Comparison of ENCODE assay signal across 22 cellular contexts in the genomic region with DNA sequence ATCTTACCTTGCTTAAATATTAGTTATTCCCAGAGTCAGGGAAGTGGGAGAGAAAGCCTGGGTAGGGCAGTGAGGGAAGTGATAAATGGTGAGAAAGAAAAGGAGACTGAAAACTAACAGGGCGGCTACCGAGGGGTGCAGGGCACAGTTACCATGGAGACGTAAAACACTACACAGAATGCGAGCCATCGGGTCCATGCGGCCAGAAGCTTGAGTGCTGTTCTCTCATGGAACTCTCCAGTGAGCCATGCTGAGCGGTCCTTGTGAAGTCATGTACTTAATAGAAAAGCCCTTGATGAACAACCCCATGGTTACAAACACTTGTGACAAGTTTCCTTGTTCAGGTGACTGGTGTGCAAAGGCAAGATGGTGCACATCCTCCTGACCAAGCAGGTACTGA. TPM values are rescaled to one million over a fixed set of nuclear protein-coding genes. Genes with fewer than 3 reads are reported as not detected.
DNase-seq lines count a peak whose midpoint lies in the region; ATAC-seq, FAIRE-seq and TF ChIP-seq lines count a peak whose summit lies in the region.
"Had no signal": no experiment of that assay in that cellular context is flagged by ENCODE, and none has a peak within 500 bp of the region (broad histone marks: within the 10 kb centered on the region; RNA-seq: fewer than 3 reads in every experiment).

No MANE protein-coding gene starts in this region.

- no peak for TF ChIP-seq EP300 in stomach (IDR thresholded peaks at IDR 0.05)

- no peak overlapping the region for H3K4me3 Mint-ChIP-seq in activated naive CD4-positive, alpha-beta T cell treated with anti-CD3 and anti-CD28 coated beads for 36 hours
- H3K4me3 Mint-ChIP-seq in stimulated activated memory B cell treated with anti-CD40 and anti-IgM and Interleukin-4, amounts not matched to agents 10 μg/mL and 1 μg/mL and 100 μg/mL, for 72 hours, result no peak overlapping the region
- H3K4me3 Mint-ChIP-seq: CD4-positive, CD25-positive, alpha-beta regulatory T cell; GM23338 had no signal

- H3K27ac Mint-ChIP-seq in activated naive CD4-positive, alpha-beta T cell treated with anti-CD3 and anti-CD28 coated beads for 36 hours, result peak overlapping the region; percentile 13
- no peak overlapping the region for H3K27ac Mint-ChIP-seq in stimulated activated memory B cell treated with anti-CD40 and anti-IgM and Interleukin-4, amounts not matched to agents 10 μg/mL and 1 μg/mL and 100 μg/mL, for 72 hours
- H3K27ac Mint-ChIP-seq: GM23338 had no signal

- H3K4me3 ChIP-seq in OCI-LY7 (ENCODE audit: low read depth, low read length, poor library complexity, severe bottlenecking) (no peak overlapping the region), endothelial cell of umbilical vein (replicated peaks in 1 of 3; ENCODE audit: insufficient read depth in 1 of 3, low read depth in 1 of 3, low read length in 3 of 3) (no peak overlapping the region), stomach (no peak overlapping the region), osteoblast (ENCODE audit: insufficient read depth, low read length) (no peak overlapping the region)
- H3K4me3 ChIP-seq: GM23338 had no signal

- no peaks in the 10 kb centered on the region for H3K79me2 ChIP-seq in OCI-LY7 (ENCODE audit: insufficient read depth, low read depth, low read length)
- H3K79me2 ChIP-seq in endothelial cell of umbilical vein (ENCODE audit: control insufficient read depth, insufficient read depth, low read length), result no peaks in the 10 kb centered on the region
- no peaks in the 10 kb centered on the region for H3K79me2 ChIP-seq in osteoblast (ENCODE audit: insufficient read depth, low read length)

- TF ChIP-seq CTCF in OCI-LY7 (conservative IDR thresholded peaks at IDR 0.05; ENCODE audit: low read length) (no peak), endothelial cell of umbilical vein (IDR thresholded peaks at IDR 0.05; ENCODE audit: extremely low read depth in 1 of 2, insufficient read depth in 1 of 2, low read depth in 1 of 2, low read length in 2 of 2) (no peak), stomach (IDR thresholded peaks at IDR 0.05) (no peak), omental fat pad (IDR thresholded peaks at IDR 0.05) (no peak), osteoblast (IDR thresholded peaks at IDR 0.05; ENCODE audit: extremely low read depth, low read depth, low read length) (no peak)

- H3K9me3 ChIP-seq in OCI-LY7 (ENCODE audit: low read length) (no peaks in the 10 kb centered on the region), endothelial cell of umbilical vein (replicated peaks; ENCODE audit: control insufficient read depth, insufficient read depth, low read length) (no peaks in the 10 kb centered on the region), stomach (no peaks in the 10 kb centered on the region), osteoblast (ENCODE audit: low read depth, low read length) (no peaks in the 10 kb centered on the region)
- H3K9me3 ChIP-seq: BE2C, Caco-2 had no signal

- no peaks in the 10 kb centered on the region for H3K9me3 Mint-ChIP-seq in activated naive CD4-positive, alpha-beta T cell treated with anti-CD3 and anti-CD28 coated beads for 36 hours
- H3K9me3 Mint-ChIP-seq in stimulated activated memory B cell treated with anti-CD40 and anti-IgM and Interleukin-4, amounts not matched to agents 10 μg/mL and 1 μg/mL and 100 μg/mL, for 72 hours, result no peaks in the 10 kb centered on the region
- H3K9me3 Mint-ChIP-seq: CD4-positive, CD25-positive, alpha-beta regulatory T cell; GM23338 had no signal

- H3K9me2 ChIP-seq in OCI-LY7 (ENCODE audit: insufficient read depth, low read length), result no peaks in the 10 kb centered on the region

- H3K4me2 ChIP-seq in OCI-LY7 (ENCODE audit: low read length), result no peak overlapping the region
- H3K4me2 ChIP-seq in endothelial cell of umbilical vein (ENCODE audit: insufficient read depth, low read length), result no peak overlapping the region
- no peak overlapping the region for H3K4me2 ChIP-seq in osteoblast (ENCODE audit: insufficient read depth, low read length)
- H3K4me2 ChIP-seq: GM23338 had no signal

- H4K20me1 ChIP-seq in OCI-LY7 (ENCODE audit: insufficient read depth, low read length) (no peaks in the 10 kb centered on the region), endothelial cell of umbilical vein (replicated peaks; ENCODE audit: control insufficient read depth, extremely low read depth, insufficient read depth, low read length) (no peaks in the 10 kb centered on the region), osteoblast (ENCODE audit: insufficient read depth, low read length) (no peaks in the 10 kb centered on the region)

- TF ChIP-seq POLR2A in endothelial cell of umbilical vein (IDR thresholded peaks at IDR 0.05; ENCODE audit: low read depth, low read length) (no peak), stomach (IDR thresholded peaks at IDR 0.05) (no peak)

- H3K36me3 Mint-ChIP-seq in activated naive CD4-positive, alpha-beta T cell treated with anti-CD3 and anti-CD28 coated beads for 36 hours (ENCODE audit: low read depth), result peaks cover 28% of the 10 kb centered on the region
- peaks cover 57% of the 10 kb centered on the region for H3K36me3 Mint-ChIP-seq in stimulated activated memory B cell treated with anti-CD40 and anti-IgM and Interleukin-4, amounts not matched to agents 10 μg/mL and 1 μg/mL and 100 μg/mL, for 72 hours

- H3K4me1 ChIP-seq in OCI-LY7 (ENCODE audit: insufficient read depth, low read length, poor library complexity, severe bottlenecking), result no peaks in the 10 kb centered on the region
- no peaks in the 10 kb centered on the region for H3K4me1 ChIP-seq in endothelial cell of umbilical vein (ENCODE audit: control insufficient read depth, extremely low read depth, insufficient read depth, low read length)
- H3K4me1 ChIP-seq in stomach, result peaks cover 11 to 18% (median 16%) of the 10 kb centered on the region in 4 donors
- peaks cover 10% of the 10 kb centered on the region for H3K4me1 ChIP-seq in osteoblast (ENCODE audit: insufficient read depth, low read length)

- H2AFZ ChIP-seq in OCI-LY7 (ENCODE audit: low read length), result no peak overlapping the region
- no peak overlapping the region for H2AFZ ChIP-seq in endothelial cell of umbilical vein (ENCODE audit: low read depth, low read length)
- H2AFZ ChIP-seq in osteoblast (ENCODE audit: low read length), result no peak overlapping the region
- H2AFZ ChIP-seq: GM23338 had no signal

- H3K27ac ChIP-seq in OCI-LY7 (ENCODE audit: low read depth, low read length, poor library complexity, severe bottlenecking), result no peak overlapping the region
- no peak overlapping the region for H3K27ac ChIP-seq in endothelial cell of umbilical vein (ENCODE audit: insufficient read depth, low read depth, low read length)
- no peak overlapping the region for H3K27ac ChIP-seq in stomach
- no peak overlapping the region for H3K27ac ChIP-seq in osteoblast (ENCODE audit: low read depth, low read length)

- DNase-seq in activated naive CD4-positive, alpha-beta T cell treated with anti-CD3 and anti-CD28 coated beads for 36 hours, result no peak
- no peak for DNase-seq in activated naive CD4-positive, alpha-beta T cell (lab: John Stamatoyannopoulos, UW)
- DNase-seq in OCI-LY7 (ENCODE audit: low spot score) (no peak), endothelial cell of umbilical vein (ENCODE audit: low read depth, low spot score) (no peak), stomach (peak; percentile 18), omental fat pad (ENCODE audit: low spot score) (no peak), osteoblast (ENCODE audit: insufficient read length, low spot score, missing footprints) (no peak)
- DNase-seq: BE2C; Caco-2; CD4-positive, CD25-positive, alpha-beta regulatory T cell; GF-D8; HCEC 1CT; Kasumi-1; MM.1S; NCI-H1092; NCI-H146; NK-92 treated with Interleukin-12 subunit alpha and Interleukin-12 subunit beta, amount 100 ng/mL, for 24 hours had no signal

- H3K4me1 Mint-ChIP-seq in activated naive CD4-positive, alpha-beta T cell treated with anti-CD3 and anti-CD28 coated beads for 36 hours (ENCODE audit: low read depth), result no peaks in the 10 kb centered on the region
- no peaks in the 10 kb centered on the region for H3K4me1 Mint-ChIP-seq in stimulated activated memory B cell treated with anti-CD40 and anti-IgM and Interleukin-4, amounts not matched to agents 10 μg/mL and 1 μg/mL and 100 μg/mL, for 72 hours
- H3K4me1 Mint-ChIP-seq: CD4-positive, CD25-positive, alpha-beta regulatory T cell had no signal

- TSS peak; percentile 49 for BruUV-seq in OCI-LY7 (replicated peaks; lab: Mats Ljungman, UMichigan)
- BruUV-seq in endothelial cell of umbilical vein (replicated peaks; lab: Mats Ljungman, UMichigan), result TSS peak; percentile 20

- no peak for FAIRE-seq in endothelial cell of umbilical vein (lab: Jason Lieb, UNC)

- WGBS in stomach, 5 donors, result 81 to 87% (median 86%) methylated on average over 7 of the region's 7 CpGs

- dilution Hi-C loops in endothelial cell of umbilical vein (cut with MboI; ENCODE audit: extremely low pct_ligation_motif_present, low sequenced_read_pairs), result no loop called here

- POLR2A ChIA-PET in OCI-LY7 (lab: Charles Lee) (no interaction called here), endothelial cell of umbilical vein (lab: Charles Lee) (no interaction called here)

- CTCF ChIA-PET in activated naive CD4-positive, alpha-beta T cell treated with anti-CD3 and anti-CD28 coated beads for 36 hours (lab: Charles Lee), result no interaction called here
- CTCF ChIA-PET in OCI-LY7 (lab: Charles Lee; ENCODE audit: unreplicated experiment) (no interaction called here), endothelial cell of umbilical vein (lab: Charles Lee) (no interaction called here)

- no peak for ATAC-seq in omental fat pad (ENCODE audit: low FRiP score)
- no peak for ATAC-seq in stimulated activated memory B cell treated with anti-CD40 and anti-IgM and Interleukin-4, amounts not matched to agents 10 μg/mL and 1 μg/mL and 100 μg/mL, for 72 hours
- ATAC-seq: GM23338 had no signal

- no peaks in the 10 kb centered on the region for H3K9me1 ChIP-seq in endothelial cell of umbilical vein (replicated peaks; ENCODE audit: control insufficient read depth, extremely low read depth, insufficient read depth, low read length)

- no peaks in the 10 kb centered on the region for H3K27me3 Mint-ChIP-seq in activated naive CD4-positive, alpha-beta T cell treated with anti-CD3 and anti-CD28 coated beads for 36 hours (ENCODE audit: low read depth)
- no peaks in the 10 kb centered on the region for H3K27me3 Mint-ChIP-seq in stimulated activated memory B cell treated with anti-CD40 and anti-IgM and Interleukin-4, amounts not matched to agents 10 μg/mL and 1 μg/mL and 100 μg/mL, for 72 hours
- H3K27me3 Mint-ChIP-seq: CD4-positive, CD25-positive, alpha-beta regulatory T cell had no signal

- H3K36me3 ChIP-seq in OCI-LY7 (ENCODE audit: insufficient read depth, low read length) (peaks cover 60% of the 10 kb centered on the region), endothelial cell of umbilical vein (ENCODE audit: control insufficient read depth in 2 of 2, extremely low read depth in 1 of 2, insufficient read depth in 2 of 2, low read length in 2 of 2) (peaks cover 17 to 57% of the 10 kb centered on the region in 2 experiments), stomach (peaks cover 60 to 69% (median 67%) of the 10 kb centered on the region in 4 donors), osteoblast (ENCODE audit: insufficient read depth, low read length) (peaks cover 63% of the 10 kb centered on the region)

- H3K9ac ChIP-seq in endothelial cell of umbilical vein (replicated peaks; ENCODE audit: extremely low read depth, insufficient read depth, low read length), result no peak overlapping the region

- H3K27me3 ChIP-seq in endothelial cell of umbilical vein (ENCODE audit: control insufficient read depth in 2 of 2, insufficient read depth in 2 of 2, low read length in 2 of 2), result no peaks in the 10 kb centered on the region
- H3K27me3 ChIP-seq in stomach, result no peaks in the 10 kb centered on the region
- no peaks in the 10 kb centered on the region for H3K27me3 ChIP-seq in osteoblast (ENCODE audit: insufficient read depth, low read length)
- H3K27me3 ChIP-seq: BE2C had no signal

- intact Hi-C loops in activated naive CD4-positive, alpha-beta T cell treated with anti-CD3 and anti-CD28 coated beads for 36 hours (cut with micrococcal nuclease), result no loop called here
- intact Hi-C loops in OCI-LY7 (cut with micrococcal nuclease; ENCODE audit: unreplicated experiment), result no loop called here
- intact Hi-C loops in endothelial cell of umbilical vein (cut with micrococcal nuclease), result no loop called here
- intact Hi-C loops in stomach (cut with DNase I; ENCODE audit: low total_unique reads), result no loop called here

RNA-seq across cellular contexts. Expression of gene PLA2G4F, which starts 3.7 kb away (rescaled TPM):
- total RNA-seq in activated naive CD4-positive, alpha-beta T cell treated with anti-CD3 and anti-CD28 coated beads for 36 hours, result not detected
- total RNA-seq in OCI-LY7 (2014; rRNA removed; shearing (Covaris generic)), result not detected in 2 replicates
- total RNA-seq in OCI-LY7 (2022) (not detected in 2 replicates), endothelial cell of umbilical vein (not detected in 2 replicates), stomach (10 to 100 TPM in 4 of 5 donors, 1 to 10 TPM in 1; 3.5 to 41.4 (median 12.9) TPM), omental fat pad (not detected), osteoblast (not detected in 2 replicates)
- polyA plus RNA-seq in endothelial cell of umbilical vein (not detected in 2 replicates), stomach (1 to 10 TPM; 1.9 to 4.7 (median 3.8) TPM)
- not detected in 2 replicates for polyA plus RNA-seq in endothelial cell of umbilical vein (2011; cell fraction: cytosol; rRNA removed)
- polyA plus RNA-seq in endothelial cell of umbilical vein (2011; cell fraction: nucleus; rRNA removed), result not detected in 2 replicates
- polyA plus RNA-seq in endothelial cell of umbilical vein (2012), result not detected in 2 replicates
- not detected in 2 replicates for polyA minus RNA-seq in endothelial cell of umbilical vein
- not detected for polyA minus RNA-seq in endothelial cell of umbilical vein (2011; cell fraction: cytosol; rRNA and poly(A)+ RNA removed)
- polyA minus RNA-seq in endothelial cell of umbilical vein (2011; cell fraction: nucleus; rRNA and poly(A)+ RNA removed), result not detected in 2 replicates
- total RNA-seq: A172; CD4-positive, CD25-positive, alpha-beta regulatory T cell; GM23338; NCI-H460; RPMI7951 had no signal
- polyA plus RNA-seq: CD4-positive, CD25-positive, alpha-beta regulatory T cell; GM23338 had no signal

RNA-seq across cellular contexts. Expression of gene VPS39, which starts 48.0 kb away (rescaled TPM):
- total RNA-seq in activated naive CD4-positive, alpha-beta T cell treated with anti-CD3 and anti-CD28 coated beads for 36 hours, result 10 to 100 TPM; 58.9 to 60.7 TPM
- 25.1 and 27.5 TPM in 2 replicates for total RNA-seq in OCI-LY7 (2014; rRNA removed; shearing (Covaris generic))
- 56.1 and 60.5 TPM in 2 replicates for total RNA-seq in OCI-LY7 (2022)
- total RNA-seq in endothelial cell of umbilical vein, result 50.2 and 56.7 TPM in 2 replicates
- polyA plus RNA-seq in endothelial cell of umbilical vein, result 51.1 and 56.5 TPM in 2 replicates
- polyA plus RNA-seq in endothelial cell of umbilical vein (2011; cell fraction: cytosol; rRNA removed), result 34.8 and 37.1 TPM in 2 replicates
- polyA plus RNA-seq in endothelial cell of umbilical vein (2011; cell fraction: nucleus; rRNA removed), result 216 and 234 TPM in 2 replicates
- polyA plus RNA-seq in endothelial cell of umbilical vein (2012), result 31.9 and 37.7 TPM in 2 replicates
- 71.0 and 81.7 TPM in 2 replicates for polyA minus RNA-seq in endothelial cell of umbilical vein
- polyA minus RNA-seq in endothelial cell of umbilical vein (2011; cell fraction: cytosol; rRNA and poly(A)+ RNA removed), result 17.6 TPM
- 82.7 and 126 TPM in 2 replicates for polyA minus RNA-seq in endothelial cell of umbilical vein (2011; cell fraction: nucleus; rRNA and poly(A)+ RNA removed)
- total RNA-seq in stomach, result 100 to 1,000 TPM in 2 of 5 donors, 10 to 100 TPM in 3; 71.9 to 635 (median 96.3) TPM
- 10 to 100 TPM; 22.2 to 28.4 (median 26.1) TPM for polyA plus RNA-seq in stomach
- total RNA-seq in omental fat pad, result 100 to 1,000 TPM in 1 of 4 donors, 10 to 100 TPM in 3; 61.0 to 134 (median 73.8) TPM
- 69.1 and 76.6 TPM in 2 replicates for total RNA-seq in osteoblast
